25 cellular contexts compared by ENCODE assay signal in the genomic region with DNA sequence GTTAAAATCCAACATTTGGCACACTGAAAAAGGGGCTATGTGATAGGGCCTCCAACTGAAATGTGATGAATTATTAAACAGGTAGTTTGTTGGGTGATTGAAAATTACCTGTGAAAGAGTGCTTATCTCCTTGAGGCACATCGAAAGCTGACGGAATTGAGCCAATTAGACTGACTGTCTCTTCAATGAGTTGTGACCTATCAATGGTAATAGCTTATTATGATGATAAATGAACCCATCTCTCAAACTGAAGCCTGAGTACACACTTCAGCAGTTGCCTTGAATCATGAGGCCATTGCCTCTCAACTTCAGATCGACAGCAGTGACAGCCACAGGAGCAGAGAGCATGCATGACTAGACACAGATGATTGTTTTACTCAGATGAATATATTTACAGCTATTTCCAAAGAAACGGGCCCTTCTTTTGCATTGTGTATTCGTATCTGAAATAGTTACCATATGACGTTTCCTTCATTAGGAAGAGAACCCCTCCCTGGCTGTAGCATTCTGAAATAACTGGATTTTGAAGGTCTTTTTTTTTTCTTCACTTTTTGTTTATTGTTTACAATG.
DNase-seq lines count a peak whose midpoint lies in the region; TF ChIP-seq lines count a peak whose summit lies in the region.
"Had no signal": no experiment of that assay in that cellular context is flagged by ENCODE, and none has a peak within 500 bp of the region (broad histone marks: within the 10 kb centered on the region; RNA-seq: fewer than 3 reads in every experiment).

No MANE protein-coding gene starts in this region.

- no peaks in the 10 kb centered on the region for H3K27me3 Mint-ChIP-seq in brain
- peaks cover 0 to 2% (median 0%) of the 10 kb centered on the region in 3 donors for H3K27me3 Mint-ChIP-seq in CD14-positive monocyte (ENCODE audit: low read depth in 3 of 3)

- peaks cover 19% of the 10 kb centered on the region for H3K36me3 ChIP-seq in left ventricle myocardium inferior
- H3K36me3 ChIP-seq: colonic mucosa had no signal

- H3K9me3 Mint-ChIP-seq in brain, result no peaks in the 10 kb centered on the region
- peaks cover 0 to 3% (median 0%) of the 10 kb centered on the region in 7 donors for H3K9me3 Mint-ChIP-seq in CD14-positive monocyte
- H3K9me3 Mint-ChIP-seq: activated naive CD4-positive, alpha-beta T cell treated with anti-CD3 and anti-CD28 coated beads for 36 hours; activated T-cell treated with anti-CD3 and anti-CD28 coated beads, Interleukin-2, amount 50 U/mL, for 72 hours; effector memory CD8-positive, alpha-beta T cell; nephron progenitor cell; T-helper 2 cell treated with Interferon-gamma antibody and Interleukin-4, amounts not matched to agents 5 μg/mL and 100 μg/mL, for 36 hours; type B pancreatic cell had no signal

- H3K4me3 Mint-ChIP-seq in brain (no peak overlapping the region), CD14-positive monocyte (no peak overlapping the region)
- H3K4me3 Mint-ChIP-seq: activated CD8-positive, alpha-beta memory T cell treated with anti-CD3 and anti-CD28 coated beads, Interleukin-2, amount 10 ng/mL, durations not matched to agents 7 days and 5 days; activated naive CD4-positive, alpha-beta T cell treated with anti-CD3 and anti-CD28 coated beads for 36 hours; activated T-cell treated with anti-CD3 and anti-CD28 coated beads, Interleukin-2, amount 50 U/mL, for 72 hours; effector memory CD8-positive, alpha-beta T cell; nephron progenitor cell; T-helper 2 cell treated with Interferon-gamma antibody and Interleukin-4, amounts not matched to agents 5 μg/mL and 100 μg/mL, for 36 hours; type B pancreatic cell had no signal

- no peaks in the 10 kb centered on the region for H3K27me3 ChIP-seq in left ventricle myocardium inferior (ENCODE audit: low read depth)
- H3K27me3 ChIP-seq: colonic mucosa, hepatocyte had no signal

- DNase-seq in left ventricle myocardium inferior (no peak), cardiac septum (ENCODE audit: low spot score) (no peak), NCI-H510A treated with DMSO at 0.1 percent for 48 hours (lab: John Stamatoyannopoulos, UW) (peak; percentile 64), GF-D8 (lab: John Stamatoyannopoulos, UW) (no peak), CD14-positive monocyte (ENCODE audit: low spot score) (no peak), middle frontal gyrus (ENCODE audit: extremely low spot score, low spot score) (no peak)
- no peak for DNase-seq in activated naive CD4-positive, alpha-beta T cell (lab: John Stamatoyannopoulos, UW)
- DNase-seq: activated CD4-positive, alpha-beta T cell treated with anti-CD3 and anti-CD28 coated beads, Interleukin-2, amount 50 U/mL, for 1 hour; activated CD8-positive, alpha-beta memory T cell treated with anti-CD3 and anti-CD28 coated beads, Interleukin-2, amount 10 ng/mL, durations not matched to agents 7 days and 5 days; activated naive CD4-positive, alpha-beta T cell treated with anti-CD3 and anti-CD28 coated beads for 36 hours; activated T-cell treated with anti-CD3 and anti-CD28 coated beads, Interleukin-2, amount 50 U/mL, for 72 hours; amygdala; colonic mucosa; DMS79 treated with DMSO at 0.1 percent for 48 hours; effector memory CD8-positive, alpha-beta T cell; foreskin melanocyte; KG1; MV-4-11; NCI-H2081 treated with DMSO at 0.1 percent for 48 hours; nephron progenitor cell; posterior cingulate gyrus had no signal

- H3K4me1 Mint-ChIP-seq in brain (peaks cover 44% of the 10 kb centered on the region), CD14-positive monocyte (no peaks in the 10 kb centered on the region)
- H3K4me1 Mint-ChIP-seq: activated CD8-positive, alpha-beta memory T cell treated with anti-CD3 and anti-CD28 coated beads, Interleukin-2, amount 10 ng/mL, durations not matched to agents 7 days and 5 days; nephron progenitor cell had no signal

- TF ChIP-seq CTCF in left ventricle myocardium inferior (IDR thresholded peaks at IDR 0.05; ENCODE audit: borderline replicate concordance) (no peak), brain (conservative IDR thresholded peaks at IDR 0.05) (no peak), CD14-positive monocyte (IDR thresholded peaks at IDR 0.05) (no peak)

- peaks cover 61% of the 10 kb centered on the region for H3K4me1 ChIP-seq in left ventricle myocardium inferior
- H3K4me1 ChIP-seq: colonic mucosa had no signal

- no peak overlapping the region for H3K4me3 ChIP-seq in left ventricle myocardium inferior
- H3K4me3 ChIP-seq: colonic mucosa, hepatocyte had no signal

- no peaks in the 10 kb centered on the region for H3K9me3 ChIP-seq in left ventricle myocardium inferior (replicated peaks)
- H3K9me3 ChIP-seq: colonic mucosa had no signal

- intact Hi-C loops in left ventricle myocardium inferior (cut with micrococcal nuclease) (no loop called here), cardiac septum (cut with DNase I) (no loop called here), CD14-positive monocyte (cut with micrococcal nuclease) (no loop called here)

- H3K27ac Mint-ChIP-seq in brain (peak overlapping the region in 3 of 5 experiments; percentile 25 to 75 (median 70)), CD14-positive monocyte (no peak overlapping the region)
- H3K27ac Mint-ChIP-seq: activated CD8-positive, alpha-beta memory T cell treated with anti-CD3 and anti-CD28 coated beads, Interleukin-2, amount 10 ng/mL, durations not matched to agents 7 days and 5 days; activated naive CD4-positive, alpha-beta T cell treated with anti-CD3 and anti-CD28 coated beads for 36 hours; activated T-cell treated with anti-CD3 and anti-CD28 coated beads, Interleukin-2, amount 50 U/mL, for 72 hours; effector memory CD8-positive, alpha-beta T cell; nephron progenitor cell; T-helper 2 cell treated with Interferon-gamma antibody and Interleukin-4, amounts not matched to agents 5 μg/mL and 100 μg/mL, for 36 hours; type B pancreatic cell had no signal

- H3K36me3 Mint-ChIP-seq in brain (no peaks in the 10 kb centered on the region), CD14-positive monocyte (no peaks in the 10 kb centered on the region)
- H3K36me3 Mint-ChIP-seq: activated CD8-positive, alpha-beta memory T cell treated with anti-CD3 and anti-CD28 coated beads, Interleukin-2, amount 10 ng/mL, durations not matched to agents 7 days and 5 days; type B pancreatic cell had no signal

- H3K27ac ChIP-seq in left ventricle myocardium inferior (replicated peaks), result peak overlapping the region; percentile 50
- H3K27ac ChIP-seq: colonic mucosa, hepatocyte had no signal

Comparison
In these comparisons a context has a peak if more than half of its experiments do, and no peak if none do; other contexts are left out.
1. H3K27ac Mint-ChIP-seq: peak in brain (3 of 5); none in CD14-positive monocyte (0 of 7).